Comparison of ENCODE assay signal across 12 cellular contexts in genomic region chr5:143495823-143496275, GRCh38.
A peak's percentile ranks its signal among the peaks of the same experiment; 100 is the strongest.
DNase-seq lines count a peak whose midpoint lies in the region; ATAC-seq and TF ChIP-seq lines count a peak whose summit lies in the region.
"Had no signal": no experiment of that assay in that cellular context is flagged by ENCODE, and none has a peak within 500 bp of the region (broad histone marks: within the 10 kb centered on the region; RNA-seq: fewer than 3 reads in every experiment).

No MANE protein-coding gene starts in this region.

- H3K9me3 ChIP-seq in skeletal muscle satellite cell (replicated peaks; ENCODE audit: low read length) = no peaks in the 10 kb centered on the region
- H3K9me3 ChIP-seq in tibial nerve = no peaks in the 10 kb centered on the region

- peaks cover 37% of the 10 kb centered on the region for H3K4me1 Mint-ChIP-seq in HFFc6 (ENCODE audit: low read depth)

- peak in 1 of 2 donors; percentile 13 for TF ChIP-seq EP300 in tibial nerve (IDR thresholded peaks at IDR 0.05)

- H3K4me2 ChIP-seq in skeletal muscle satellite cell (ENCODE audit: low read length) = peak overlapping the region; percentile 71

- H3K36me3 Mint-ChIP-seq in HFFc6 (ENCODE audit: low read depth) = no peaks in the 10 kb centered on the region

- H3K27me3 ChIP-seq in skeletal muscle satellite cell (ENCODE audit: control insufficient read depth, insufficient read depth, low read length) (no peaks in the 10 kb centered on the region), tibial nerve (no peaks in the 10 kb centered on the region)

- ATAC-seq in HG03039 (IDR thresholded peaks at IDR 0.05; ENCODE audit: unreplicated experiment) = no peak

- TF ChIP-seq POLR2A in tibial nerve (IDR thresholded peaks at IDR 0.05) = no peak

- CTCF ChIA-PET in RWPE1 (lab: Yijun Ruan, JAX) = interaction anchor here (0.5 to 0.8 kb wide), 4 partner anchors 11 to 607 kb away, joined by 3 read pairs; no protein-coding TSS in a partner anchor

- H3K4me1 ChIP-seq in skeletal muscle satellite cell (ENCODE audit: control insufficient read depth, insufficient read depth, low read length) (peaks cover 29% of the 10 kb centered on the region), tibial nerve (peaks cover 0 to 14% (median 4%) of the 10 kb centered on the region in 4 donors)

- H3K27ac ChIP-seq in RWPE1 (peak overlapping the region; percentile 91), tibial nerve (no peak overlapping the region)

- H3K9ac ChIP-seq in skeletal muscle satellite cell (ENCODE audit: low read depth, low read length) = no peak overlapping the region

- no peaks in the 10 kb centered on the region for H3K36me3 ChIP-seq in skeletal muscle satellite cell (ENCODE audit: insufficient read depth, low read length)
- H3K36me3 ChIP-seq in tibial nerve = no peaks in the 10 kb centered on the region

- POLR2A ChIA-PET in RWPE1 (lab: Yijun Ruan, JAX; ENCODE audit: low non-redundant PET) = interaction anchor here (0.7 kb wide), 1 partner anchor 114 kb away, joined by 4 read pairs; no protein-coding TSS in a partner anchor

- H3K4me3 Mint-ChIP-seq in HFFc6 = peak overlapping the region; percentile 59

- DNase-seq in HFFc6 (peak; percentile 58), RWPE1 (ENCODE audit: low spot score) (peak; percentile 70), fibroblast of the conjunctiva (ENCODE audit: low read depth) (peak; percentile 50), tibial nerve (ENCODE audit: low spot score in 2 of 2) (no peak), GOT3 (lab: John Stamatoyannopoulos, UW) (no peak)
- DNase-seq: activated effector memory CD4-positive, alpha-beta T cell treated with anti-CD3 and anti-CD28 coated beads, Interleukin-2, amount 50 U/mL, for 16 hours; hypothalamus; KBM-7; posterior cingulate gyrus; T-helper 1 cell had no signal

- no peaks in the 10 kb centered on the region; the same call in 1 of the 2 replicates for H3K27me3 Mint-ChIP-seq in HFFc6 (ENCODE audit: insufficient read depth)

- TF ChIP-seq CTCF in HFFc6 (IDR thresholded peaks at IDR 0.05) (no peak), RWPE1 (conservative IDR thresholded peaks at IDR 0.05; ENCODE audit: low read depth) (no peak), tibial nerve (IDR thresholded peaks at IDR 0.05) (no peak)

- WGBS in tibial nerve, 2 donors = 28% methylated on average over 2 of the region's 2 CpGs

- H3K4me3 ChIP-seq in skeletal muscle satellite cell (ENCODE audit: low read length) (peak overlapping the region; percentile 43), tibial nerve (no peak overlapping the region)

- H3K9me3 Mint-ChIP-seq in HFFc6 = no peaks in the 10 kb centered on the region

- H3K27ac Mint-ChIP-seq in HFFc6 = peak overlapping the region; percentile 89

Comparison
In these comparisons a context has a peak if more than half of its experiments do, and no peak if none do; other contexts are left out.
1. DNase-seq: peak in HFFc6 (single experiment), RWPE1 (single experiment) and fibroblast of the conjunctiva (single experiment); none in tibial nerve (0 of 2) and GOT3 (single experiment).